Comparison of ENCODE assay signal across 8 cellular contexts in the genomic region with DNA sequence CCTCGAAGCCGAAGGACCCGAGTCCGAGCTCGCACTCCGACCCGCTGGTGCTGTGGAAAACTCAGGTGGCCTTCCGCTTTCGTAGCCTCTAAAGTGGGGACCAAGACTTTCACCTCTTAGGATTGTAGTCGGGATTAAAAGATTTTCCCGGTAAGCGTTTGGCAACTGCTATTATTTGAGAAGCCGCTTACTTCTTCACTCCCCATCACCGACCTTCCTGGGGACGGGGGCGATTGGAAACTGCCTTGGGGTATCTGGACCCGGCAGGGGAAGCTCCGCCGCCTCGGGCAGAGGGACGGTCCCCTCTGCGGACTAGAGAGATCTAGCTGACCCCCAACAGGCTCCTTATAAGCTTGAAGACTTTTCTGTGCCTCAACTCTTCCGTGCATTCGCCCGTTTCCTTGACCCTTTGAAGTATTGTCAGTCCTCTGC. TPM values are rescaled to one million over a fixed set of nuclear protein-coding genes. Genes with fewer than 3 reads are reported as not detected.
A peak's percentile ranks its signal among the peaks of the same experiment; 100 is the strongest.
DNase-seq lines count a peak whose midpoint lies in the region; ATAC-seq, FAIRE-seq and TF ChIP-seq lines count a peak whose summit lies in the region.

No MANE protein-coding gene starts in this region.

- H3K9me3 Mint-ChIP-seq in WTC11: no peaks in the 10 kb centered on the region

- H3K27me3 ChIP-seq in right cardiac atrium (ENCODE audit: control insufficient read depth, insufficient read depth): no peaks in the 10 kb centered on the region
- H3K27me3 ChIP-seq in small intestine (ENCODE audit: control insufficient read depth in 2 of 2, insufficient read depth in 2 of 2, low read length in 2 of 2): no peaks in the 10 kb centered on the region

- no peaks in the 10 kb centered on the region for H3K9me3 ChIP-seq in right cardiac atrium (ENCODE audit: control insufficient read depth, low read length)
- H3K9me3 ChIP-seq in small intestine (ENCODE audit: control insufficient read depth, low read depth): no peaks in the 10 kb centered on the region

- intact Hi-C loops in right cardiac atrium (cut with DNase I): no loop called here

- no peak for FAIRE-seq in small intestine (lab: Jason Lieb, UNC)

- peak overlapping the region; percentile 78 for H3K4me3 Mint-ChIP-seq in WTC11

- H3K4me1 Mint-ChIP-seq in WTC11: peaks cover 27% of the 10 kb centered on the region

- CTCF ChIA-PET in WTC11 (lab: Charles Lee): interaction anchor here (0.7 to 2.3 kb wide), 5 partner anchors 18 to 346 kb away, joined by 3 to 13 read pairs (median 3); a partner anchor contains a TSS

- no peak overlapping the region for H3K27ac Mint-ChIP-seq in WTC11

- peak; percentile 50 for DNase-seq in DMS53 (lab: John Stamatoyannopoulos, UW)
- no peak for DNase-seq in DMS53 treated with DMSO at 0.1 percent for 48 hours (lab: John Stamatoyannopoulos, UW; ENCODE audit: unreplicated experiment)
- DNase-seq in WTC11 (ENCODE audit: low spot score): no peak
- no peak for DNase-seq in right cardiac atrium
- DNase-seq in small intestine: peak; percentile 27
- no peak for DNase-seq in AG08395 (ENCODE audit: low spot score)
- no peak for DNase-seq in stimulated activated naive CD4-positive, alpha-beta T cell treated with Interleukin-2 at 50 U/mL for 16 hours (lab: John Stamatoyannopoulos, UW)

- no peaks in the 10 kb centered on the region for H3K36me3 Mint-ChIP-seq in WTC11

- H3K36me3 ChIP-seq in small intestine (ENCODE audit: control insufficient read depth in 2 of 2, insufficient read depth in 2 of 2, low read length in 2 of 2): no peaks in the 10 kb centered on the region

- TF ChIP-seq CTCF in WTC11 (IDR thresholded peaks at IDR 0.05): no peak

- H3K27ac ChIP-seq in right cardiac atrium (ENCODE audit: low read length) (peak overlapping the region; percentile 91), small intestine (ENCODE audit: low read depth in 1 of 2, low read length in 1 of 2) (peak overlapping the region; percentile 92 to 98)

- H3K4me1 ChIP-seq in right cardiac atrium (ENCODE audit: control insufficient read depth, insufficient read depth, low read length): peaks cover 6% of the 10 kb centered on the region
- H3K4me1 ChIP-seq in small intestine (ENCODE audit: control insufficient read depth in 2 of 2, insufficient read depth in 1 of 2, low read depth in 1 of 2, low read length in 1 of 2): peaks cover 1 to 7% of the 10 kb centered on the region in 2 donors

- peaks cover 2% of the 10 kb centered on the region; the same call in 1 of the 2 replicates for H3K27me3 Mint-ChIP-seq in WTC11 (ENCODE audit: low read depth)

- H3K4me3 ChIP-seq in right cardiac atrium (ENCODE audit: low read length): peak overlapping the region; percentile 61
- peak overlapping the region; percentile 96 to 97 for H3K4me3 ChIP-seq in small intestine (ENCODE audit: low read depth in 1 of 2, low read length in 2 of 2)

- POLR2A ChIA-PET in WTC11 (lab: Charles Lee): interaction anchor here (0.8 to 1.9 kb wide), 6 partner anchors 10 to 278 kb away, joined by 3 to 24 read pairs (median 6); a partner anchor contains a TSS

- no peak for ATAC-seq in WTC11
- ATAC-seq in right cardiac atrium: no peak
- no peak for ATAC-seq in HG02759 (IDR thresholded peaks at IDR 0.05; ENCODE audit: unreplicated experiment)

- WGBS in right cardiac atrium: 1% methylated on average over 25 of the region's 25 CpGs
- 1 to 2% (median 1%) methylated on average over 25 of the region's 25 CpGs for WGBS in small intestine, 3 donors

TF ChIP-seq in WTC11, 78 proteins besides CTCF, POLR2A, EP300 and RAD21:
- TF ChIP-seq RORB (CRISPR knock-in tag; IDR thresholded peaks at IDR 0.05) (no peak), ZNF416 (CRISPR knock-in tag; IDR thresholded peaks at IDR 0.05) (no peak), OVOL2 (CRISPR knock-in tag; IDR thresholded peaks at IDR 0.05; ENCODE audit: borderline replicate concordance) (no peak), CREM (CRISPR knock-in tag; IDR thresholded peaks at IDR 0.05) (no peak), ZNF121 (CRISPR knock-in tag; IDR thresholded peaks at IDR 0.05) (no peak), ZNF138 (CRISPR knock-in tag; conservative IDR thresholded peaks at IDR 0.05) (no peak), GABPB1 (CRISPR knock-in tag; IDR thresholded peaks at IDR 0.05) (no peak), NR3C1 (CRISPR knock-in tag; conservative IDR thresholded peaks at IDR 0.05; ENCODE audit: low read depth) (no peak), FOXP1 (CRISPR knock-in tag; IDR thresholded peaks at IDR 0.05; ENCODE audit: borderline replicate concordance) (no peak)
- TF ChIP-seq, protein P1, sequence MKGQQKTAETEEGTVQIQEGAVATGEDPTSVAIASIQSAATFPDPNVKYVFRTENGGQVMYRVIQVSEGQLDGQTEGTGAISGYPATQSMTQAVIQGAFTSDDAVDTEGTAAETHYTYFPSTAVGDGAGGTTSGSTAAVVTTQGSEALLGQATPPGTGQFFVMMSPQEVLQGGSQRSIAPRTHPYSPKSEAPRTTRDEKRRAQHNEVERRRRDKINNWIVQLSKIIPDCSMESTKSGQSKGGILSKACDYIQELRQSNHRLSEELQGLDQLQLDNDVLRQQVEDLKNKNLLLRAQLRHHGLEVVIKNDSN (CRISPR knock-in tag; IDR thresholded peaks at IDR 0.05): no peak
- TF ChIP-seq, protein P2, sequence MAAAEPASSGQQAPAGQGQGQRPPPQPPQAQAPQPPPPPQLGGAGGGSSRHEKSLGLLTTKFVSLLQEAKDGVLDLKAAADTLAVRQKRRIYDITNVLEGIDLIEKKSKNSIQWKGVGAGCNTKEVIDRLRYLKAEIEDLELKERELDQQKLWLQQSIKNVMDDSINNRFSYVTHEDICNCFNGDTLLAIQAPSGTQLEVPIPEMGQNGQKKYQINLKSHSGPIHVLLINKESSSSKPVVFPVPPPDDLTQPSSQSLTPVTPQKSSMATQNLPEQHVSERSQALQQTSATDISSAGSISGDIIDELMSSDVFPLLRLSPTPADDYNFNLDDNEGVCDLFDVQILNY (CRISPR knock-in tag; IDR thresholded peaks at IDR 0.05): no peak
- TF ChIP-seq, protein P3, sequence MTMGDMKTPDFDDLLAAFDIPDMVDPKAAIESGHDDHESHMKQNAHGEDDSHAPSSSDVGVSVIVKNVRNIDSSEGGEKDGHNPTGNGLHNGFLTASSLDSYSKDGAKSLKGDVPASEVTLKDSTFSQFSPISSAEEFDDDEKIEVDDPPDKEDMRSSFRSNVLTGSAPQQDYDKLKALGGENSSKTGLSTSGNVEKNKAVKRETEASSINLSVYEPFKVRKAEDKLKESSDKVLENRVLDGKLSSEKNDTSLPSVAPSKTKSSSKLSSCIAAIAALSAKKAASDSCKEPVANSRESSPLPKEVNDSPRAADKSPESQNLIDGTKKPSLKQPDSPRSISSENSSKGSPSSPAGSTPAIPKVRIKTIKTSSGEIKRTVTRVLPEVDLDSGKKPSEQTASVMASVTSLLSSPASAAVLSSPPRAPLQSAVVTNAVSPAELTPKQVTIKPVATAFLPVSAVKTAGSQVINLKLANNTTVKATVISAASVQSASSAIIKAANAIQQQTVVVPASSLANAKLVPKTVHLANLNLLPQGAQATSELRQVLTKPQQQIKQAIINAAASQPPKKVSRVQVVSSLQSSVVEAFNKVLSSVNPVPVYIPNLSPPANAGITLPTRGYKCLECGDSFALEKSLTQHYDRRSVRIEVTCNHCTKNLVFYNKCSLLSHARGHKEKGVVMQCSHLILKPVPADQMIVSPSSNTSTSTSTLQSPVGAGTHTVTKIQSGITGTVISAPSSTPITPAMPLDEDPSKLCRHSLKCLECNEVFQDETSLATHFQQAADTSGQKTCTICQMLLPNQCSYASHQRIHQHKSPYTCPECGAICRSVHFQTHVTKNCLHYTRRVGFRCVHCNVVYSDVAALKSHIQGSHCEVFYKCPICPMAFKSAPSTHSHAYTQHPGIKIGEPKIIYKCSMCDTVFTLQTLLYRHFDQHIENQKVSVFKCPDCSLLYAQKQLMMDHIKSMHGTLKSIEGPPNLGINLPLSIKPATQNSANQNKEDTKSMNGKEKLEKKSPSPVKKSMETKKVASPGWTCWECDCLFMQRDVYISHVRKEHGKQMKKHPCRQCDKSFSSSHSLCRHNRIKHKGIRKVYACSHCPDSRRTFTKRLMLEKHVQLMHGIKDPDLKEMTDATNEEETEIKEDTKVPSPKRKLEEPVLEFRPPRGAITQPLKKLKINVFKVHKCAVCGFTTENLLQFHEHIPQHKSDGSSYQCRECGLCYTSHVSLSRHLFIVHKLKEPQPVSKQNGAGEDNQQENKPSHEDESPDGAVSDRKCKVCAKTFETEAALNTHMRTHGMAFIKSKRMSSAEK (CRISPR knock-in tag; IDR thresholded peaks at IDR 0.05; ENCODE audit: borderline replicate concordance): no peak
- TF ChIP-seq, protein P4, sequence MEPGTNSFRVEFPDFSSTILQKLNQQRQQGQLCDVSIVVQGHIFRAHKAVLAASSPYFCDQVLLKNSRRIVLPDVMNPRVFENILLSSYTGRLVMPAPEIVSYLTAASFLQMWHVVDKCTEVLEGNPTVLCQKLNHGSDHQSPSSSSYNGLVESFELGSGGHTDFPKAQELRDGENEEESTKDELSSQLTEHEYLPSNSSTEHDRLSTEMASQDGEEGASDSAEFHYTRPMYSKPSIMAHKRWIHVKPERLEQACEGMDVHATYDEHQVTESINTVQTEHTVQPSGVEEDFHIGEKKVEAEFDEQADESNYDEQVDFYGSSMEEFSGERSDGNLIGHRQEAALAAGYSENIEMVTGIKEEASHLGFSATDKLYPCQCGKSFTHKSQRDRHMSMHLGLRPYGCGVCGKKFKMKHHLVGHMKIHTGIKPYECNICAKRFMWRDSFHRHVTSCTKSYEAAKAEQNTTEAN (CRISPR knock-in tag; IDR thresholded peaks at IDR 0.05): no peak
- TF ChIP-seq, protein P5, sequence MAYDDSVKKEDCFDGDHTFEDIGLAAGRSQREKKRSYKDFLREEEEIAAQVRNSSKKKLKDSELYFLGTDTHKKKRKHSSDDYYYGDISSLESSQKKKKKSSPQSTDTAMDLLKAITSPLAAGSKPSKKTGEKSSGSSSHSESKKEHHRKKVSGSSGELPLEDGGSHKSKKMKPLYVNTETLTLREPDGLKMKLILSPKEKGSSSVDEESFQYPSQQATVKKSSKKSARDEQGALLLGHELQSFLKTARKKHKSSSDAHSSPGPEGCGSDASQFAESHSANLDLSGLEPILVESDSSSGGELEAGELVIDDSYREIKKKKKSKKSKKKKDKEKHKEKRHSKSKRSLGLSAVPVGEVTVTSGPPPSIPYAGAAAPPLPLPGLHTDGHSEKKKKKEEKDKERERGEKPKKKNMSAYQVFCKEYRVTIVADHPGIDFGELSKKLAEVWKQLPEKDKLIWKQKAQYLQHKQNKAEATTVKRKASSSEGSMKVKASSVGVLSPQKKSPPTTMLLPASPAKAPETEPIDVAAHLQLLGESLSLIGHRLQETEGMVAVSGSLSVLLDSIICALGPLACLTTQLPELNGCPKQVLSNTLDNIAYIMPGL (CRISPR knock-in tag; IDR thresholded peaks at IDR 0.05): no peak

RNA-seq across cellular contexts. Expression of a gene that starts 0.7 kb away (rescaled TPM):
- total RNA-seq in WTC11 (2021) (24.8 to 25.8 TPM (median 25.1 TPM) in 3 replicates), right cardiac atrium (10 to 100 TPM; 21.9 to 24.5 (median 23.9) TPM)
- polyA plus RNA-seq in right cardiac atrium (13.4 TPM), small intestine (10 to 100 TPM; 16.5 to 17.9 (median 17.8) TPM)

RNA-seq across cellular contexts. Expression of a gene that starts 17.4 kb away (rescaled TPM):
- total RNA-seq in WTC11 (2021) (41.6 to 47.5 TPM (median 44.7 TPM) in 3 replicates), right cardiac atrium (10 to 100 TPM; 15.3 to 21.7 (median 18.0) TPM)
- polyA plus RNA-seq in right cardiac atrium (4.6 TPM), small intestine (1 to 10 TPM; 2.4 to 5.4 (median 3.1) TPM)

Comparison
In these comparisons a context has a peak if more than half of its experiments do, and no peak if none do; other contexts are left out.
1. DNase-seq: peak in DMS53 (single experiment) and small intestine (single experiment); none in DMS53 treated with DMSO at 0.1 percent for 48 hours (single experiment), WTC11 (single experiment), right cardiac atrium (0 of 3), AG08395 (single experiment) and stimulated activated naive CD4-positive, alpha-beta T cell treated with Interleukin-2 at 50 U/mL for 16 hours (single experiment).